ENCODE assay signal across 1 cellular context in genomic region chr6:30730611-30731435, GRCh38.
TF ChIP-seq lines count a peak whose summit lies in the region.

No MANE protein-coding gene starts in this region.

TF ChIP-seq in WTC11, 78 proteins besides CTCF, POLR2A, EP300 and RAD21 (continued from another document):
- no peak for TF ChIP-seq FOXP4 (CRISPR knock-in tag; IDR thresholded peaks at IDR 0.05)
